In genomic region chr3:187172929-187173328, GRCh38 we compare ENCODE assay signal across 1 cellular context.
TF ChIP-seq lines count a peak whose summit lies in the region.

No MANE protein-coding gene starts in this region.

TF ChIP-seq in SK-N-SH, 30 proteins besides CTCF, POLR2A, EP300 and RAD21 (continued from another document):
- TF ChIP-seq TAF1 (IDR thresholded peaks at IDR 0.05; ENCODE audit: borderline replicate concordance, low read depth, low read length): no peak
- no peak for TF ChIP-seq USF2 (IDR thresholded peaks at IDR 0.05; ENCODE audit: borderline replicate concordance, low read depth, low read length)
- TF ChIP-seq, protein P1, sequence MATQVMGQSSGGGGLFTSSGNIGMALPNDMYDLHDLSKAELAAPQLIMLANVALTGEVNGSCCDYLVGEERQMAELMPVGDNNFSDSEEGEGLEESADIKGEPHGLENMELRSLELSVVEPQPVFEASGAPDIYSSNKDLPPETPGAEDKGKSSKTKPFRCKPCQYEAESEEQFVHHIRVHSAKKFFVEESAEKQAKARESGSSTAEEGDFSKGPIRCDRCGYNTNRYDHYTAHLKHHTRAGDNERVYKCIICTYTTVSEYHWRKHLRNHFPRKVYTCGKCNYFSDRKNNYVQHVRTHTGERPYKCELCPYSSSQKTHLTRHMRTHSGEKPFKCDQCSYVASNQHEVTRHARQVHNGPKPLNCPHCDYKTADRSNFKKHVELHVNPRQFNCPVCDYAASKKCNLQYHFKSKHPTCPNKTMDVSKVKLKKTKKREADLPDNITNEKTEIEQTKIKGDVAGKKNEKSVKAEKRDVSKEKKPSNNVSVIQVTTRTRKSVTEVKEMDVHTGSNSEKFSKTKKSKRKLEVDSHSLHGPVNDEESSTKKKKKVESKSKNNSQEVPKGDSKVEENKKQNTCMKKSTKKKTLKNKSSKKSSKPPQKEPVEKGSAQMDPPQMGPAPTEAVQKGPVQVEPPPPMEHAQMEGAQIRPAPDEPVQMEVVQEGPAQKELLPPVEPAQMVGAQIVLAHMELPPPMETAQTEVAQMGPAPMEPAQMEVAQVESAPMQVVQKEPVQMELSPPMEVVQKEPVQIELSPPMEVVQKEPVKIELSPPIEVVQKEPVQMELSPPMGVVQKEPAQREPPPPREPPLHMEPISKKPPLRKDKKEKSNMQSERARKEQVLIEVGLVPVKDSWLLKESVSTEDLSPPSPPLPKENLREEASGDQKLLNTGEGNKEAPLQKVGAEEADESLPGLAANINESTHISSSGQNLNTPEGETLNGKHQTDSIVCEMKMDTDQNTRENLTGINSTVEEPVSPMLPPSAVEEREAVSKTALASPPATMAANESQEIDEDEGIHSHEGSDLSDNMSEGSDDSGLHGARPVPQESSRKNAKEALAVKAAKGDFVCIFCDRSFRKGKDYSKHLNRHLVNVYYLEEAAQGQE (IDR thresholded peaks at IDR 0.05; ENCODE audit: low read depth, low read length): no peak
- no peak for TF ChIP-seq NRF1 (IDR thresholded peaks at IDR 0.05; ENCODE audit: low read depth, low read length)
- TF ChIP-seq ELF1 (IDR thresholded peaks at IDR 0.05): no peak
- TF ChIP-seq GABPA (IDR thresholded peaks at IDR 0.05; ENCODE audit: low read depth): no peak
- TF ChIP-seq POLR2AphosphoS5 (IDR thresholded peaks at IDR 0.05; ENCODE audit: low read depth, low read length): no peak
- TF ChIP-seq NFIC (IDR thresholded peaks at IDR 0.05; ENCODE audit: borderline replicate concordance): no peak
